7 cellular contexts compared by ENCODE assay signal in the genomic region with DNA sequence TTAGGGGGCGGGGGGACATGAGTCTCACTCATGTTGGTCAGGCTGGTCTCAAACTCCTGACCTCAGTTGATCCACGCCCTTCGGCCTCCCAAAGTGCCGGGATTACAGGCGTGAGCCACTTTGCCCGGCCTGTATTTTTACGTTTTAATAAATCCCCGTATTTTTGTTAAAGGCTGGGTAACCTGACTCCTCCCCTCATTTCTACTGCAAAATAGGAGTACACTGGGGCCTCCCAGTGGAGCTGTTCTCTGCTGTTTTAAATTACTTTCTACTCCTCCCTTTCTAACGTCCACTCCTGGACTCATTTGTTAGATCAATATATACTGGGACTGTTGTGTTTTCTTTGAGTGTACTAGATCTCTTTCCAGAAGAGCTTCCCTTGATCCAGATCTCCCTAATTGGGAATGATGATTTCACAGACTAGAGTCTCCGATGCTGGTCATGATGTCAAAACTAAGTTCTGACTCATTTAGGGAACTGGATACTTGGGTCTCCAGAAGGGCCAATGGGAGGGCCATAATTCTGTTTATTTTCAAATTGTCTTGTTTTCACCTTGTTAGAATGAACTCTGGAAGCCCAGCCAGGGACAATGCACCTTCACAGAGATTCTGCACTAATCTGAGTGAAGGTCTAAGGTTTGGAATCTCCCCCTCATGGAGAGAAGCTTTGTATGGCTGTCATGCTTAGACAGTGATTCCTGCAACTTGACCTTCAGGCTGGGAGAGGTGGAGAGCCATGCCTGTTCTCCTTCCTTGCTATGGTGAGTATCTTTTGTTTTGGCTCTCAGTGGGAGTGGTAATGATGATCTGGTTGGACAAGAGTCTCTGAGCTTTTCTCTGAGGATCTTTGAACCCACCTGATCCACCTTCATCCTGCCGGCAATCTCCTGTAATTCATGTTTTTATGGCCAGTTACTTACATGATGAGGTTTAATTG. TPM values are rescaled to one million over a fixed set of nuclear protein-coding genes. Genes with fewer than 3 reads are reported as not detected.
A peak's percentile ranks its signal among the peaks of the same experiment; 100 is the strongest.
DNase-seq lines count a peak whose midpoint lies in the region; ATAC-seq and TF ChIP-seq lines count a peak whose summit lies in the region.

No MANE protein-coding gene starts in this region.

- H3K9me2 ChIP-seq in HCT116 (ENCODE audit: insufficient read depth): no peaks in the 10 kb centered on the region

- no peaks in the 10 kb centered on the region for H3K9me3 ChIP-seq in HCT116 (ENCODE audit: control insufficient read depth in 1 of 2, insufficient read depth in 1 of 2, low read depth in 1 of 2, low read length in 2 of 2)

- peak overlapping the region; percentile 98 to 100 for H3K27ac Mint-ChIP-seq in T-cell

- H3K79me2 ChIP-seq in HCT116 (ENCODE audit: insufficient read depth, low read length): peaks cover 50% of the 10 kb centered on the region

- H3K27ac ChIP-seq in HCT116 (ENCODE audit: low read depth, low read length): peak overlapping the region; percentile 93

- peaks cover 14 to 42% of the 10 kb centered on the region in 2 experiments; a peak in 3 of 4 replicates for H3K4me1 ChIP-seq in HCT116 (ENCODE audit: control insufficient read depth in 1 of 2, insufficient read depth in 2 of 2, low read length in 2 of 2)

- H3K4me1 Mint-ChIP-seq in T-cell: peaks cover 36 to 50% (median 44%) of the 10 kb centered on the region in 3 donors

- TF ChIP-seq CTCF in HCT116 (IDR thresholded peaks at IDR 0.05 in 2 of 3, conservative IDR thresholded peaks at IDR 0.05 in 1 of 3; ENCODE audit: borderline replicate concordance in 1 of 3, insufficient read depth in 1 of 3, low read depth in 2 of 3, low read length in 2 of 3) (no peak), fibroblast of pulmonary artery (IDR thresholded peaks at IDR 0.05; ENCODE audit: low read length, missing control alignments) (peak; percentile 6), retinal pigment epithelial cell (conservative IDR thresholded peaks at IDR 0.05; ENCODE audit: low read depth, low read length) (peak; percentile 17)

- no peaks in the 10 kb centered on the region for H3K27me3 ChIP-seq in HCT116 (ENCODE audit: insufficient read depth, low read length)

- BruUV-seq in HCT116 (replicated peaks; lab: Mats Ljungman, UMichigan): no TSS peak

- POLR2A ChIA-PET in HCT116 (lab: Charles Lee) (interaction anchor here (0.6 to 2.2 kb wide), 3 partner anchors 9 to 26 kb away, joined by 3 to 11 read pairs (median 3); a partner anchor contains a TSS), T-cell (lab: Charles Lee) (interaction anchor here (0.6 to 0.8 kb wide), 3 partner anchors 10 to 19 kb away, joined by 3 to 4 read pairs (median 4); no protein-coding TSS in a partner anchor)

- H3K4me2 ChIP-seq in HCT116 (ENCODE audit: low read length): peak overlapping the region; percentile 94

- RAD21 ChIA-PET in HCT116 (lab: Charles Lee; ENCODE audit: low non-redundant PET in 1 of 2, low total read pairs in 2 of 2, uncharacterized antibody in 2 of 2, unreplicated experiment in 2 of 2): interaction anchor here in 1 of 2 experiments (0.6 kb wide), 1 partner anchor 66 kb away, joined by 3 read pairs; no protein-coding TSS in a partner anchor

- no peak for TF ChIP-seq RAD21 in HCT116 (IDR thresholded peaks at IDR 0.05; ENCODE audit: low read depth)

- intact Hi-C loops in HCT116 (cut with micrococcal nuclease): loop anchor here (10.0 kb wide), 1 partner anchor 292 kb away; a partner anchor contains a TSS

- peaks cover 31% of the 10 kb centered on the region for H4K20me1 ChIP-seq in HCT116 (ENCODE audit: insufficient read depth)

- H2AFZ ChIP-seq in HCT116 (ENCODE audit: low read depth, low read length, poor library complexity, severe bottlenecking): no peak overlapping the region

- no peak for DNase-seq in HCT116 (ENCODE audit: low read depth, low spot score)
- DNase-seq in T-cell: no peak
- DNase-seq in fibroblast of pulmonary artery (ENCODE audit: low read depth): peak; percentile 48
- DNase-seq in retinal pigment epithelial cell (ENCODE audit: low read depth): no peak
- DNase-seq in NCI-H146 treated with DMSO at 0.1 percent for 48 hours (lab: John Stamatoyannopoulos, UW; ENCODE audit: unreplicated experiment): no peak
- no peak for DNase-seq in COLO668 (lab: John Stamatoyannopoulos, UW; ENCODE audit: unreplicated experiment)
- DNase-seq in HuH-7 (ENCODE audit: low spot score): no peak

- CTCF ChIA-PET in HCT116 (lab: Charles Lee) (no interaction called here), T-cell (lab: Charles Lee) (interaction anchor here (0.5 to 1.1 kb wide), 4 partner anchors 10 to 107 kb away, joined by 3 to 5 read pairs (median 4); no protein-coding TSS in a partner anchor)

- H3K9ac ChIP-seq in HCT116 (ENCODE audit: low read length): peak overlapping the region; percentile 100

- no peak for TF ChIP-seq POLR2A in HCT116 (IDR thresholded peaks at IDR 0.05; ENCODE audit: borderline replicate concordance, extremely low read depth, insufficient read depth, insufficient read length)

- H3K4me3 Mint-ChIP-seq in T-cell: peak overlapping the region; percentile 94 to 98 (median 98)

- H3K9me3 Mint-ChIP-seq in T-cell: no peaks in the 10 kb centered on the region

- peaks cover 33% of the 10 kb centered on the region for H3K36me3 Mint-ChIP-seq in T-cell

- no peaks in the 10 kb centered on the region for H3K27me3 Mint-ChIP-seq in T-cell

- ATAC-seq in HCT116 (no peak), T-cell (replicated peaks in 1 of 4) (no peak)

- peaks cover 24 to 50% of the 10 kb centered on the region in 2 experiments; a peak in 3 of 4 replicates for H3K36me3 ChIP-seq in HCT116 (ENCODE audit: control insufficient read depth in 1 of 2, insufficient read depth in 2 of 2, low read length in 2 of 2)

- H3K4me3 ChIP-seq in HCT116 (replicated peaks in 1 of 2; ENCODE audit: low read depth in 1 of 2, low read length in 2 of 2) (peak overlapping the region; percentile 98 to 99), fibroblast of pulmonary artery (replicated peaks; ENCODE audit: low read depth, low read length) (peak overlapping the region; percentile 80), retinal pigment epithelial cell (ENCODE audit: low read length) (peak overlapping the region; percentile 97)

TF ChIP-seq in HCT116, 20 proteins besides CTCF, POLR2A, EP300 and RAD21 (continues in another document):
- TF ChIP-seq SIN3A (IDR thresholded peaks at IDR 0.05; ENCODE audit: low read depth) (no peak), EGR1 (IDR thresholded peaks at IDR 0.05; ENCODE audit: low read depth) (no peak), ZNF274 (IDR thresholded peaks at IDR 0.05; ENCODE audit: low read depth, low read length) (no peak), POLR2AphosphoS5 (IDR thresholded peaks at IDR 0.05; ENCODE audit: low read depth, low read length) (no peak), ELF1 (IDR thresholded peaks at IDR 0.05; ENCODE audit: borderline replicate concordance, low read depth) (no peak), EZH2 (IDR thresholded peaks at IDR 0.05) (no peak), TCF7L2 (IDR thresholded peaks at IDR 0.05; ENCODE audit: borderline replicate concordance, extremely low read depth, insufficient read depth, insufficient read length) (no peak), CEBPB (IDR thresholded peaks at IDR 0.05; ENCODE audit: low read depth) (no peak), SP1 (IDR thresholded peaks at IDR 0.05; ENCODE audit: low read depth) (no peak), ZFX (IDR thresholded peaks at IDR 0.05) (no peak)
- TF ChIP-seq, protein P1, sequence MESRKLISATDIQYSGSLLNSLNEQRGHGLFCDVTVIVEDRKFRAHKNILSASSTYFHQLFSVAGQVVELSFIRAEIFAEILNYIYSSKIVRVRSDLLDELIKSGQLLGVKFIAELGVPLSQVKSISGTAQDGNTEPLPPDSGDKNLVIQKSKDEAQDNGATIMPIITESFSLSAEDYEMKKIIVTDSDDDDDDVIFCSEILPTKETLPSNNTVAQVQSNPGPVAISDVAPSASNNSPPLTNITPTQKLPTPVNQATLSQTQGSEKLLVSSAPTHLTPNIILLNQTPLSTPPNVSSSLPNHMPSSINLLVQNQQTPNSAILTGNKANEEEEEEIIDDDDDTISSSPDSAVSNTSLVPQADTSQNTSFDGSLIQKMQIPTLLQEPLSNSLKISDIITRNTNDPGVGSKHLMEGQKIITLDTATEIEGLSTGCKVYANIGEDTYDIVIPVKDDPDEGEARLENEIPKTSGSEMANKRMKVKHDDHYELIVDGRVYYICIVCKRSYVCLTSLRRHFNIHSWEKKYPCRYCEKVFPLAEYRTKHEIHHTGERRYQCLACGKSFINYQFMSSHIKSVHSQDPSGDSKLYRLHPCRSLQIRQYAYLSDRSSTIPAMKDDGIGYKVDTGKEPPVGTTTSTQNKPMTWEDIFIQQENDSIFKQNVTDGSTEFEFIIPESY (IDR thresholded peaks at IDR 0.05; ENCODE audit: extremely low read depth, insufficient replicate concordance, low read length): no peak
- TF ChIP-seq, protein P2, sequence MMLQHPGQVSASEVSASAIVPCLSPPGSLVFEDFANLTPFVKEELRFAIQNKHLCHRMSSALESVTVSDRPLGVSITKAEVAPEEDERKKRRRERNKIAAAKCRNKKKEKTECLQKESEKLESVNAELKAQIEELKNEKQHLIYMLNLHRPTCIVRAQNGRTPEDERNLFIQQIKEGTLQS (IDR thresholded peaks at IDR 0.05): no peak

RNA-seq across cellular contexts. Expression of a gene that starts 9.4 kb away (rescaled TPM):
- total RNA-seq in HCT116 (2021; ENCODE audit: unreplicated experiment) (214 TPM), T-cell (100 to 1,000 TPM in 1 of 5 donors, 10 to 100 TPM in 2, 1 to 10 TPM in 2; 6.3 to 105 (median 67.9) TPM)
- 112 and 220 TPM in 2 replicates for polyA plus RNA-seq in HCT116 (2012)

RNA-seq across cellular contexts. Expression of a gene that starts 21.6 kb away (rescaled TPM):
- total RNA-seq in HCT116 (2021; ENCODE audit: unreplicated experiment) (5.0 TPM), T-cell (100 to 1,000 TPM in 1 of 5 donors, 10 to 100 TPM in 2, 1 to 10 TPM in 2; 8.8 to 117 (median 77.9) TPM)
- 0.55 and 2.8 TPM in 2 replicates for polyA plus RNA-seq in HCT116 (2012)

RNA-seq across cellular contexts. Expression of a gene that starts 21.9 kb away (rescaled TPM):
- total RNA-seq in HCT116 (2021; ENCODE audit: unreplicated experiment) (0.12 TPM), T-cell (1 to 10 TPM; 2.8 to 8.5 (median 8.1) TPM)
- polyA plus RNA-seq in HCT116 (2012): 0.20 and 0.42 TPM in 2 replicates

RNA-seq across cellular contexts. Expression of a gene that starts 25.7 kb away (rescaled TPM):
- total RNA-seq in HCT116 (2021; ENCODE audit: unreplicated experiment) (15.1 TPM), T-cell (10 to 100 TPM; 15.9 to 29.2 (median 19.9) TPM)
- 21.8 and 23.0 TPM in 2 replicates for polyA plus RNA-seq in HCT116 (2012)

RNA-seq across cellular contexts. Expression of a gene that starts 30.2 kb away (rescaled TPM):
- 89.7 TPM for total RNA-seq in HCT116 (2021; ENCODE audit: unreplicated experiment)
- polyA plus RNA-seq in HCT116 (2012): 98.8 and 102 TPM in 2 replicates
- total RNA-seq in T-cell: 10 to 100 TPM; 24.2 to 36.4 (median 30.6) TPM

Comparison
In these comparisons a context has a peak if more than half of its experiments do, and no peak if none do; other contexts are left out.
1. CTCF ChIP-seq: peak in fibroblast of pulmonary artery (single experiment) and retinal pigment epithelial cell (single experiment); none in HCT116 (0 of 3).
2. Peak in every context shown above with its lines, with median percentiles within 50 percentile points of each other: H3K4me3 ChIP-seq.